ENCODE assay signal across 28 cellular contexts in genomic region chr5:171128136-171128535, GRCh38.
"Had no signal": no experiment of that assay in that cellular context is flagged by ENCODE, and none has a peak within 500 bp of the region (broad histone marks: within the 10 kb centered on the region; RNA-seq: fewer than 3 reads in every experiment).

No MANE protein-coding gene starts in this region.

- H3K36me3 Mint-ChIP-seq: stimulated activated effector memory CD8-positive, alpha-beta T cell treated with anti-CD3 and anti-CD28 coated beads, Interleukin-12 subunit alpha, Interleukin-12 subunit beta, amount 100 ng/mL, for 72 hours; stimulated activated memory B cell treated with anti-CD40 and anti-IgM and Interleukin-4, amounts not matched to agents 10 μg/mL and 1 μg/mL and 100 μg/mL, for 72 hours; stimulated activated naive B cell treated with anti-CD40 and anti-IgM and Interleukin-4, amounts not matched to agents 10 μg/mL and 1 μg/mL and 100 μg/mL, for 72 hours; type B pancreatic cell had no signal

- H3K9me3 ChIP-seq: stomach, testis, thoracic aorta, thyroid gland, tibial artery, transverse colon, upper lobe of left lung, upper lobe of right lung, uterus, vagina had no signal

- DNase-seq: stimulated activated CD4-positive, alpha-beta T cell treated with anti-CD3 and anti-CD28 coated beads, Interleukin-2, amount 100 ng/mL, for 48 hours; stimulated activated CD4-positive, alpha-beta T cell treated with anti-CD3 and anti-CD28 coated beads, Interleukin-4, amount 100 ng/mL, for 1 hour; stimulated activated CD4-positive, alpha-beta T cell treated with anti-CD3 and anti-CD28 coated beads, Interleukin-4, amount 100 ng/mL, for 24 hours; stimulated activated CD4-positive, alpha-beta T cell treated with anti-CD3 and anti-CD28 coated beads, Interleukin-4, amount 100 ng/mL, for 4 hours; stimulated activated CD8-positive, alpha-beta memory T cell treated with anti-CD3 and anti-CD28 coated beads, Interleukin-4, amount 100 ng/mL, for 48 hours; stimulated activated naive B cell treated with anti-CD40 and anti-IgM and Interleukin-4, amounts not matched to agents 10 μg/mL and 1 μg/mL and 100 μg/mL, for 72 hours; stimulated activated naive CD4-positive, alpha-beta T cell; stimulated activated naive CD4-positive, alpha-beta T cell treated with Interleukin-2 at 50 U/mL for 16 hours; stimulated activated naive CD8-positive, alpha-beta T cell treated with anti-CD3 and anti-CD28 coated beads, Interleukin-15, amount 100 ng/mL, for 72 hours; stimulated activated naive CD8-positive, alpha-beta T cell treated with anti-CD3 and anti-CD28 coated beads, Interleukin-15, Interleukin-2, amounts not matched to agents 100 U/mL and 50 U/mL, for 24 hours; stomach; substantia nigra; testis; thyroid gland; tibial artery; transverse colon; trophoblast cell; upper lobe of left lung; upper lobe of right lung; uterus had no signal

- H3K4me3 Mint-ChIP-seq: stimulated activated effector memory CD8-positive, alpha-beta T cell treated with anti-CD3 and anti-CD28 coated beads, Interleukin-12 subunit alpha, Interleukin-12 subunit beta, amount 100 ng/mL, for 72 hours; stimulated activated memory B cell treated with anti-CD40 and anti-IgM and Interleukin-4, amounts not matched to agents 10 μg/mL and 1 μg/mL and 100 μg/mL, for 72 hours; stimulated activated naive B cell treated with anti-CD40 and anti-IgM and Interleukin-4, amounts not matched to agents 10 μg/mL and 1 μg/mL and 100 μg/mL, for 72 hours; stimulated activated naive CD8-positive, alpha-beta T cell treated with anti-CD3 and anti-CD28 coated beads, Interleukin-15, amount 100 ng/mL, for 72 hours; stimulated activated naive CD8-positive, alpha-beta T cell treated with anti-CD3 and anti-CD28 coated beads, Interleukin-15, Interleukin-2, amounts not matched to agents 100 ng/mL and 50 ng/mL, for 24 hours; type B pancreatic cell had no signal

- H3K27ac ChIP-seq: stomach, suprapubic skin, testis, thoracic aorta, thyroid gland, tibial artery, tibial nerve, transverse colon, upper lobe of left lung, upper lobe of right lung, uterus, vagina had no signal

- H3K4me3 ChIP-seq: stomach, suprapubic skin, testis, thoracic aorta, thyroid gland, tibial artery, tibial nerve, transverse colon, upper lobe of left lung, upper lobe of right lung, uterus, vagina had no signal

- H3K4me1 ChIP-seq: stomach, suprapubic skin, testis, thyroid gland, tibial artery, tibial nerve, transverse colon, upper lobe of left lung, upper lobe of right lung, uterus, vagina had no signal

- H3K27ac Mint-ChIP-seq: stimulated activated effector memory CD8-positive, alpha-beta T cell treated with anti-CD3 and anti-CD28 coated beads, Interleukin-12 subunit alpha, Interleukin-12 subunit beta, amount 100 ng/mL, for 72 hours; stimulated activated memory B cell treated with anti-CD40 and anti-IgM and Interleukin-4, amounts not matched to agents 10 μg/mL and 1 μg/mL and 100 μg/mL, for 72 hours; stimulated activated naive B cell treated with anti-CD40 and anti-IgM and Interleukin-4, amounts not matched to agents 10 μg/mL and 1 μg/mL and 100 μg/mL, for 72 hours; stimulated activated naive CD8-positive, alpha-beta T cell treated with anti-CD3 and anti-CD28 coated beads, Interleukin-15, amount 100 ng/mL, for 72 hours; stimulated activated naive CD8-positive, alpha-beta T cell treated with anti-CD3 and anti-CD28 coated beads, Interleukin-15, Interleukin-2, amounts not matched to agents 100 ng/mL and 50 ng/mL, for 24 hours; type B pancreatic cell had no signal

- H3K4me1 Mint-ChIP-seq: stimulated activated effector memory CD8-positive, alpha-beta T cell treated with anti-CD3 and anti-CD28 coated beads, Interleukin-12 subunit alpha, Interleukin-12 subunit beta, amount 100 ng/mL, for 72 hours; stimulated activated memory B cell treated with anti-CD40 and anti-IgM and Interleukin-4, amounts not matched to agents 10 μg/mL and 1 μg/mL and 100 μg/mL, for 72 hours; stimulated activated naive B cell treated with anti-CD40 and anti-IgM and Interleukin-4, amounts not matched to agents 10 μg/mL and 1 μg/mL and 100 μg/mL, for 72 hours; stimulated activated naive CD8-positive, alpha-beta T cell treated with anti-CD3 and anti-CD28 coated beads, Interleukin-15, amount 100 ng/mL, for 72 hours had no signal

- ATAC-seq: stimulated activated effector memory CD8-positive, alpha-beta T cell treated with anti-CD3 and anti-CD28 coated beads, Interleukin-12 subunit alpha, Interleukin-12 subunit beta, amount 100 ng/mL, for 72 hours; stimulated activated memory B cell treated with anti-CD40 and anti-IgM and Interleukin-4, amounts not matched to agents 10 μg/mL and 1 μg/mL and 100 μg/mL, for 72 hours; stimulated activated naive B cell treated with anti-CD40 and anti-IgM and Interleukin-4, amounts not matched to agents 10 μg/mL and 1 μg/mL and 100 μg/mL, for 72 hours; stimulated activated naive CD8-positive, alpha-beta T cell treated with anti-CD3 and anti-CD28 coated beads, Interleukin-15, amount 100 ng/mL, for 72 hours; stimulated activated naive CD8-positive, alpha-beta T cell treated with anti-CD3 and anti-CD28 coated beads, Interleukin-15, Interleukin-2, amounts not matched to agents 100 U/mL and 50 U/mL, for 24 hours; upper lobe of right lung had no signal

- H3K36me3 ChIP-seq: stomach, suprapubic skin, thoracic aorta, thyroid gland, tibial artery, tibial nerve, transverse colon, upper lobe of left lung, upper lobe of right lung, uterus, vagina had no signal

- H3K27me3 Mint-ChIP-seq: stimulated activated naive CD8-positive, alpha-beta T cell treated with anti-CD3 and anti-CD28 coated beads, Interleukin-15, Interleukin-2, amounts not matched to agents 100 ng/mL and 50 ng/mL, for 24 hours; type B pancreatic cell had no signal

- H3K27me3 ChIP-seq: stomach, suprapubic skin, testis, thyroid gland, tibial artery, tibial nerve, transverse colon, upper lobe of left lung, upper lobe of right lung, uterus, vagina had no signal
